Comparison of ENCODE assay signal across 18 cellular contexts in the genomic region with DNA sequence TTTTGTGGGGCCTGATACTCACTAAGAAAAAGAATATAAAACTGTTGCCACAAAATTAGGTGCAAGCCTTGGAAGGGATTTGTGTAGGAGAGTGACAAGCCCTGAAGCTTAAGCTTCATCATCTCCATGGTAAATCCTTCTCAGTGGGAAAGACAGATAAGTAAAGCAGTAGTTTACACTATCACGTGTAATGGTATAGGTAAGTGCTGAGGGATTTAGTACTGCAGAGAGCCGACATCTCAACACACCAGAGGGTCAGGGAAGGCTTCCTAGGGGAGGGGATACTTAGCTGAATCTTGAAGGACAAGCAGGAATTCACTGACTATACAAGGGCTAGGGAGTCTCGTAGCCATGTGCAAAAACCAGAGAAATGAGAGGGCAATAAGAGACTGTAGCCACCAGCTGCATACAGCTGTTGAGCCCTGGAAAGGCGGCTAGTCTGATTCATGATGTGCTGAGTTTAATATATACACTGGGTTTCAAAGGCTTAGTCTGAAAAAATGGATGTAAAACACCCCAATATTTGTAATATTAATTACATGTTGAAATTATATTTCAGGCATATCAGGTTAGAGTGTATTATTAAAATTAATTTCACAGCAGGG.
"Had no signal": no experiment of that assay in that cellular context is flagged by ENCODE, and none has a peak within 500 bp of the region (broad histone marks: within the 10 kb centered on the region; RNA-seq: fewer than 3 reads in every experiment).

No MANE protein-coding gene starts in this region.

- ATAC-seq: activated CD8-positive, alpha-beta T cell treated with anti-CD3 and anti-CD28 coated beads, Interleukin-2, amount 10 ng/mL, durations not matched to agents 7 days and 5 days; gastroesophageal sphincter; left ventricle myocardium superior; pancreas; right cardiac atrium; stimulated activated naive CD8-positive, alpha-beta T cell treated with anti-CD3 and anti-CD28 coated beads, Interleukin-15, Interleukin-2, amounts not matched to agents 100 U/mL and 50 U/mL, for 24 hours; upper lobe of right lung had no signal

- DNase-seq: activated CD4-positive, alpha-beta T cell treated with anti-CD3 and anti-CD28 coated beads for 1 hour; activated CD4-positive, alpha-beta T cell treated with anti-CD3 and anti-CD28 coated beads, Interleukin-2, amount 50 U/mL, for 1 hour; activated CD8-positive, alpha-beta T cell treated with anti-CD3 and anti-CD28 coated beads, Interleukin-2, amount 10 ng/mL, durations not matched to agents 7 days and 5 days; activated T-cell treated with anti-CD3 and anti-CD28 coated beads, Interleukin-2, amount 50 U/mL, for 1 hour; effector memory CD4-positive, alpha-beta T cell; head of caudate nucleus; hypothalamus; left ventricle myocardium superior; mammary epithelial cell; nephron progenitor cell; pancreas; right cardiac atrium; stimulated activated CD4-positive, alpha-beta T cell treated with anti-CD3 and anti-CD28 coated beads, Interleukin-4, amount 100 ng/mL, for 24 hours; stimulated activated naive CD8-positive, alpha-beta T cell treated with anti-CD3 and anti-CD28 coated beads, Interleukin-15, Interleukin-2, amounts not matched to agents 100 U/mL and 50 U/mL, for 24 hours; upper lobe of right lung had no signal

- H3K4me3 ChIP-seq: breast epithelium, esophagus muscularis mucosa, gastroesophageal sphincter, pancreas, upper lobe of right lung had no signal
